32 cellular contexts compared by ENCODE assay signal in genomic region chr10:96261132-96261531, GRCh38. TPM values are rescaled to one million over a fixed set of nuclear protein-coding genes. Genes with fewer than 3 reads are reported as not detected.
"Had no signal": no experiment of that assay in that cellular context is flagged by ENCODE, and none has a peak within 500 bp of the region (broad histone marks: within the 10 kb centered on the region; RNA-seq: fewer than 3 reads in every experiment).

No MANE protein-coding gene starts in this region.

- FAIRE-seq: bronchial epithelial cell, endometrium, urothelium cell line had no signal

- H3K9me3 Mint-ChIP-seq: activated naive CD4-positive, alpha-beta T cell treated with anti-CD3 and anti-CD28 coated beads, Interleukin-2, amount 50 U/mL, for 72 hours; activated T-cell treated with anti-CD3 and anti-CD28 coated beads, Interleukin-2, amount 50 U/mL, for 72 hours; central memory CD8-positive, alpha-beta T cell; nephron; T-helper 2 cell treated with Interferon-gamma antibody and Interleukin-4, amounts not matched to agents 5 μg/mL and 100 μg/mL, for 36 hours had no signal

- H3K27ac Mint-ChIP-seq: activated CD4-positive, alpha-beta T cell treated with anti-CD3 and anti-CD28 coated beads for 36 hours; activated naive CD4-positive, alpha-beta T cell treated with anti-CD3 and anti-CD28 coated beads, Interleukin-2, amount 50 U/mL, for 72 hours; activated T-cell treated with anti-CD3 and anti-CD28 coated beads, Interleukin-2, amount 50 U/mL, for 72 hours; T-helper 2 cell treated with Interferon-gamma antibody and Interleukin-4, amounts not matched to agents 5 μg/mL and 100 μg/mL, for 36 hours had no signal

- H3K4me3 Mint-ChIP-seq: activated CD4-positive, alpha-beta T cell treated with anti-CD3 and anti-CD28 coated beads for 36 hours; activated T-cell treated with anti-CD3 and anti-CD28 coated beads, Interleukin-2, amount 50 U/mL, for 72 hours; central memory CD8-positive, alpha-beta T cell; nephron; T-helper 2 cell treated with Interferon-gamma antibody and Interleukin-4, amounts not matched to agents 5 μg/mL and 100 μg/mL, for 36 hours had no signal

- ATAC-seq: activated CD4-positive, alpha-beta T cell treated with anti-CD3 and anti-CD28 coated beads for 36 hours; activated naive CD4-positive, alpha-beta T cell treated with anti-CD3 and anti-CD28 coated beads, Interleukin-2, amount 50 U/mL, for 72 hours; activated T-cell treated with anti-CD3 and anti-CD28 coated beads, Interleukin-2, amount 50 U/mL, for 72 hours; heart right ventricle; left lobe of liver; lower lobe of right lung; right cardiac atrium had no signal

- H3K9me3 ChIP-seq: esophagus squamous epithelium, heart right ventricle, lower lobe of right lung, spleen had no signal

- H3K4me3 ChIP-seq: esophagus squamous epithelium, heart right ventricle, lower lobe of right lung, spleen had no signal

- H3K4me1 Mint-ChIP-seq: activated CD4-positive, alpha-beta T cell treated with anti-CD3 and anti-CD28 coated beads for 36 hours; central memory CD8-positive, alpha-beta T cell had no signal

- H3K27me3 Mint-ChIP-seq: activated CD4-positive, alpha-beta T cell treated with anti-CD3 and anti-CD28 coated beads for 36 hours had no signal

- H3K36me3 Mint-ChIP-seq: activated naive CD4-positive, alpha-beta T cell treated with anti-CD3 and anti-CD28 coated beads, Interleukin-2, amount 50 U/mL, for 72 hours had no signal

- DNase-seq: activated CD4-positive, alpha-beta T cell treated with anti-CD3 and anti-CD28 coated beads for 36 hours; activated CD4-positive, CD25-positive, alpha-beta regulatory T cell; activated naive CD4-positive, alpha-beta T cell; activated T-cell treated with anti-CD3 and anti-CD28 coated beads for 4 hours; activated T-cell treated with anti-CD3 and anti-CD28 coated beads, Interleukin-2, amount 50 U/mL, for 72 hours; anterior cingulate cortex; dermis blood vessel endothelial cell; effector CD4-positive, alpha-beta T cell; esophagus squamous epithelium; foreskin melanocyte; heart right ventricle; kidney glomerular epithelial cell; lower lobe of right lung; mesendoderm; posterior cingulate gyrus; right cardiac atrium; spleen; stimulated activated naive CD4-positive, alpha-beta T cell; trophoblast cell had no signal

- H3K27ac ChIP-seq: epithelial cell of prostate, esophagus squamous epithelium, heart right ventricle, lower lobe of right lung, spleen had no signal

RNA-seq across cellular contexts. Expression of gene BLNK, which starts 10.2 kb away (rescaled TPM):
- total RNA-seq: activated CD4-positive, alpha-beta T cell treated with anti-CD3 and anti-CD28 coated beads for 36 hours; activated naive CD4-positive, alpha-beta T cell treated with anti-CD3 and anti-CD28 coated beads, Interleukin-2, amount 50 U/mL, for 72 hours; dermis blood vessel endothelial cell; glomerular endothelial cell had no signal

RNA-seq across cellular contexts. Expression of gene DNTT, which starts 43.1 kb away (rescaled TPM):
- total RNA-seq: activated CD4-positive, alpha-beta T cell treated with anti-CD3 and anti-CD28 coated beads for 36 hours; activated T-cell treated with anti-CD3 and anti-CD28 coated beads, Interleukin-2, amount 50 U/mL, for 72 hours; bronchial epithelial cell; dermis blood vessel endothelial cell; esophagus squamous epithelium; glomerular endothelial cell; heart right ventricle; left lobe of liver; lower lobe of right lung; myocyte; osteoblast; right cardiac atrium; temporal lobe had no signal
- polyA plus RNA-seq: heart right ventricle, right cardiac atrium had no signal
